In genomic region chr3:191353022-191353777, GRCh38 we compare ENCODE assay signal across 15 cellular contexts. TPM values are rescaled to one million over a fixed set of nuclear protein-coding genes. Genes with fewer than 3 reads are reported as not detected.
A peak's percentile ranks its signal among the peaks of the same experiment; 100 is the strongest.
DNase-seq lines count a peak whose midpoint lies in the region; ATAC-seq and TF ChIP-seq lines count a peak whose summit lies in the region.
"Had no signal": no experiment of that assay in that cellular context is flagged by ENCODE, and none has a peak within 500 bp of the region (broad histone marks: within the 10 kb centered on the region; RNA-seq: fewer than 3 reads in every experiment).

No MANE protein-coding gene starts in this region.

- TF ChIP-seq CTCF in liver (IDR thresholded peaks at IDR 0.05; ENCODE audit: low read depth, low read length, missing input control): no peak
- TF ChIP-seq CTCF in SK-N-SH (IDR thresholded peaks at IDR 0.05): no peak

- TF ChIP-seq RAD21 in liver (IDR thresholded peaks at IDR 0.05): no peak
- no peak for TF ChIP-seq RAD21 in SK-N-SH (IDR thresholded peaks at IDR 0.05; ENCODE audit: low read length)

- H2AFZ ChIP-seq in SK-N-SH (ENCODE audit: low read depth): no peak overlapping the region

- H3K9me2 ChIP-seq in SK-N-SH: no peaks in the 10 kb centered on the region

- peaks cover 0 to 9% (median 4%) of the 10 kb centered on the region in 4 donors for H3K36me3 ChIP-seq in liver (ENCODE audit: control insufficient read depth in 4 of 4, insufficient read depth in 3 of 4, low read depth in 1 of 4, low read length in 3 of 4)
- H3K36me3 ChIP-seq in SK-N-SH (replicated peaks in 1 of 2; ENCODE audit: control insufficient read depth in 1 of 2, insufficient read depth in 2 of 2, low read length in 1 of 2): peaks cover 5 to 9% of the 10 kb centered on the region in 2 experiments
- H3K36me3 ChIP-seq: ovary had no signal

- peak overlapping the region in 1 of 2 donors; percentile 39 for H3K9ac ChIP-seq in liver (ENCODE audit: low read depth in 1 of 2, low read length in 2 of 2)
- H3K9ac ChIP-seq in SK-N-SH: no peak overlapping the region
- H3K9ac ChIP-seq: BLaER1 treated with 17β-estradiol and CSF1 and Interleukin-3, amounts not matched to agents 10 nM and 100 nM had no signal

- peaks cover 88% of the 10 kb centered on the region for H3K79me2 ChIP-seq in SK-N-SH (ENCODE audit: insufficient read depth)

- H4K20me1 ChIP-seq in SK-N-SH (ENCODE audit: insufficient read depth): peaks cover 28% of the 10 kb centered on the region

- H3K4me3 ChIP-seq in liver (ENCODE audit: low read depth in 1 of 3, low read length in 3 of 3): peak overlapping the region in 2 of 3 donors; percentile 13 to 22
- no peak overlapping the region for H3K4me3 ChIP-seq in SK-N-SH (ENCODE audit: low read depth in 2 of 2, low read length in 1 of 2)
- H3K4me3 ChIP-seq: BLaER1 treated with 17β-estradiol and CSF1 and Interleukin-3, amounts not matched to agents 10 nM and 100 nM; ovary had no signal

- CTCF ChIA-PET in SK-N-SH (lab: Yijun Ruan, JAX): no interaction called here

- peaks cover 13 to 54% (median 38%) of the 10 kb centered on the region in 4 donors for H3K4me1 ChIP-seq in liver (ENCODE audit: control insufficient read depth in 4 of 4, insufficient read depth in 4 of 4, low read length in 3 of 4)
- H3K4me1 ChIP-seq in SK-N-SH (ENCODE audit: control insufficient read depth in 1 of 2, insufficient read depth in 2 of 2, low read depth in 1 of 2, low read length in 1 of 2): peaks cover 0 to 34% of the 10 kb centered on the region in 2 experiments; a peak in 3 of 4 replicates

- peak overlapping the region; percentile 73 to 94 for H3K27ac ChIP-seq in liver (ENCODE audit: low read depth in 1 of 2, low read length in 2 of 2)
- no peak overlapping the region for H3K27ac ChIP-seq in SK-N-SH (ENCODE audit: low read depth in 2 of 2, low read length in 1 of 2)
- H3K27ac ChIP-seq: BLaER1 treated with 17β-estradiol and CSF1 and Interleukin-3, amounts not matched to agents 10 nM and 100 nM; ovary had no signal

- ATAC-seq in GM18508 (IDR thresholded peaks at IDR 0.05; ENCODE audit: insufficient read depth, unreplicated experiment) (peak; percentile 25), GM21423 (IDR thresholded peaks at IDR 0.05; ENCODE audit: unreplicated experiment) (peak; percentile 44), HG03460 (IDR thresholded peaks at IDR 0.05; ENCODE audit: unreplicated experiment) (peak; percentile 43)

- no peak for TF ChIP-seq EP300 in SK-N-SH (IDR thresholded peaks at IDR 0.05; ENCODE audit: borderline replicate concordance in 1 of 2, low read depth in 1 of 2, low read length in 1 of 2)

- peaks cover 8% of the 10 kb centered on the region for H3F3A ChIP-seq in SK-N-SH (replicated peaks; ENCODE audit: insufficient read depth)

- POLR2A ChIA-PET in SK-N-SH (lab: Yijun Ruan, JAX): no interaction called here

- no peaks in the 10 kb centered on the region for H3K9me3 ChIP-seq in liver (ENCODE audit: control insufficient read depth in 4 of 4, low read length in 3 of 4)
- no peaks in the 10 kb centered on the region for H3K9me3 ChIP-seq in SK-N-SH
- H3K9me3 ChIP-seq: BLaER1 treated with 17β-estradiol and CSF1 and Interleukin-3, amounts not matched to agents 10 nM and 100 nM; ovary had no signal

- DNase-seq in AG08395 (ENCODE audit: low spot score) (no peak), SK-N-SH (no peak), NCI-H748 (lab: John Stamatoyannopoulos, UW; ENCODE audit: unreplicated experiment) (no peak), UCSD-AML1 (lab: John Stamatoyannopoulos, UW; ENCODE audit: unreplicated experiment) (no peak)
- DNase-seq: activated CD4-positive, alpha-beta T cell treated with anti-CD3 and anti-CD28 coated beads, Interleukin-2, amount 10 ng/mL, durations not matched to agents 7 days and 5 days; head of caudate nucleus; NCI-H1930; ovary; stimulated activated CD4-positive, alpha-beta T cell treated with anti-CD3 and anti-CD28 coated beads, Interleukin-1b, Interleukin-23, amount 100 ng/mL, for 48 hours; stimulated activated naive CD4-positive, alpha-beta T cell treated with Interleukin-2 at 50 U/mL for 16 hours had no signal

- H3K27me3 ChIP-seq in liver (ENCODE audit: control insufficient read depth in 4 of 4, insufficient read depth in 4 of 4, low read length in 3 of 4) (no peaks in the 10 kb centered on the region), SK-N-SH (ENCODE audit: insufficient read depth) (no peaks in the 10 kb centered on the region)
- H3K27me3 ChIP-seq: BLaER1 treated with 17β-estradiol and CSF1 and Interleukin-3, amounts not matched to agents 10 nM and 100 nM; ovary had no signal

- WGBS in liver: 27% methylated on average over 7 of the region's 7 CpGs
- 96% methylated on average over 7 of the region's 7 CpGs for WGBS in SK-N-SH (ENCODE audit: low lambda C conversion rate)

- H3K4me2 ChIP-seq in SK-N-SH: no peak overlapping the region

TF ChIP-seq in liver, 16 proteins besides CTCF, POLR2A, EP300 and RAD21:
- peak in 1 of 2 donors; percentile 33 for TF ChIP-seq HNF4A (conservative IDR thresholded peaks at IDR 0.05)
- no peak for TF ChIP-seq ZBTB33 (IDR thresholded peaks at IDR 0.05)
- peak in 1 of 2 donors; percentile 49 for TF ChIP-seq RXRA (IDR thresholded peaks at IDR 0.05)
- TF ChIP-seq MAX (IDR thresholded peaks at IDR 0.05): peak; percentile 26

TF ChIP-seq in SK-N-SH, 30 proteins besides CTCF, POLR2A, EP300 and RAD21 (continues in another document):
- no peak for TF ChIP-seq FOXM1 (IDR thresholded peaks at IDR 0.05; ENCODE audit: low read depth)
- no peak for TF ChIP-seq MAX (IDR thresholded peaks at IDR 0.05; ENCODE audit: low read depth)
- TF ChIP-seq CHD2 (IDR thresholded peaks at IDR 0.05; ENCODE audit: low read length, partially characterized antibody): no peak
- no peak for TF ChIP-seq EZH2phosphoT487 (IDR thresholded peaks at IDR 0.05; ENCODE audit: borderline replicate concordance, low read depth)
- no peak for TF ChIP-seq REST (IDR thresholded peaks at IDR 0.05; ENCODE audit: low read depth, low read length)
- TF ChIP-seq FOXJ3 (CRISPR knock-in tag; IDR thresholded peaks at IDR 0.05): no peak
- TF ChIP-seq RCOR1 (IDR thresholded peaks at IDR 0.05; ENCODE audit: low read length): no peak
- no peak for TF ChIP-seq NFIC (IDR thresholded peaks at IDR 0.05; ENCODE audit: borderline replicate concordance)
- no peak for TF ChIP-seq USF1 (IDR thresholded peaks at IDR 0.05; ENCODE audit: borderline replicate concordance, low read depth)
- no peak for TF ChIP-seq GATA2 (CRISPR knock-in tag; IDR thresholded peaks at IDR 0.05)
- no peak for TF ChIP-seq TCF12 (IDR thresholded peaks at IDR 0.05)
- no peak for TF ChIP-seq GABPA (IDR thresholded peaks at IDR 0.05; ENCODE audit: low read depth)

RNA-seq across cellular contexts. Expression of gene UTS2B, which starts 22.9 kb away (rescaled TPM):
- not detected for total RNA-seq in liver
- under 1 TPM; 0.10 to 0.76 TPM for polyA plus RNA-seq in liver
- 0.03 and 0.23 TPM in 2 replicates for polyA plus RNA-seq in SK-N-SH (2012; rRNA removed)
- polyA plus RNA-seq in SK-N-SH (2012; cell fraction: cytosol; rRNA removed): 0.07 and 0.21 TPM in 2 replicates
- polyA plus RNA-seq in SK-N-SH (2012; cell fraction: nucleus; rRNA removed): 0.21 and 0.42 TPM in 2 replicates

RNA-seq across cellular contexts. Expression of gene CCDC50, which starts 24.0 kb away (rescaled TPM):
- total RNA-seq in liver: 10 to 100 TPM; 15.4 to 69.0 TPM
- polyA plus RNA-seq in liver (10 to 100 TPM; 27.3 to 40.0 TPM), SK-N-SH (2012; rRNA removed) (21.9 and 23.6 TPM in 2 replicates)
- 28.2 and 33.5 TPM in 2 replicates for polyA plus RNA-seq in SK-N-SH (2012; cell fraction: cytosol; rRNA removed)
- 15.1 and 22.2 TPM in 2 replicates for polyA plus RNA-seq in SK-N-SH (2012; cell fraction: nucleus; rRNA removed)

Comparison
In these comparisons a context has a peak if more than half of its experiments do, and no peak if none do; other contexts are left out.
1. H3K27ac ChIP-seq: peak in liver (2 of 2); none in SK-N-SH (0 of 2).
2. H3K4me3 ChIP-seq: peak in liver (2 of 3); none in SK-N-SH (0 of 2).
3. Peak in every context shown above with its lines, with median percentiles within 50 percentile points of each other: ATAC-seq.